21 cellular contexts compared by ENCODE assay signal in the genomic region with DNA sequence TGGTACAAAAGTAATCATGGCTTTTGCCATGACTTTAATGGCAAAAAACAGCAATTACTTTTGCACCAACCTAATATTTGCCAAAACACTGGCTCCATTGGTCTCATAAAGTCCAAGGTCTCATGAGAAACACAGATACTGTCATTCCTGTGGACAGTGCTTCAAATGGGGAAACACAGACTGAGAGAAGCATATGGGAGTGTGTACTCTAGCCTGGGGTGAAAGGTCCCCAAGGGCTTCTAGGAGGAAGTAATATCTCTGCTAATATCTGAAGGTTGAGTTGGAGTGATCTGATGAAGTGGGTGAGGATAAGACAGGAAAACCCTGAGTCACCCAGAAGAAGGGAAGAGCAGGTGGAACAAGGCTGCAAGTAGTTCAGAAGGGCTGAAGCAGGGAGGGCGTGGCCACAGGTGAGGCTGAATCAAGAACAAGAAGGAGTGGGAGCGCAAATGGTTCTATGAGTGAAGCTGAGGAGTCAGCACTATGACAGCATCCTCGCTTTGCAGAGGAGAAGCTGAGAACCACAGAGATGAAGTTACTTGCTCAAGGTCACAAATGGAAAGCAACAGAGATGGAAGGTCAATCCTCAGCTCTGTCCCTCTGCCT.
DNase-seq lines count a peak whose midpoint lies in the region; ATAC-seq, FAIRE-seq and TF ChIP-seq lines count a peak whose summit lies in the region.
"Had no signal": no experiment of that assay in that cellular context is flagged by ENCODE, and none has a peak within 500 bp of the region (broad histone marks: within the 10 kb centered on the region; RNA-seq: fewer than 3 reads in every experiment).

No MANE protein-coding gene starts in this region.

- H3K4me1 ChIP-seq in HepG2 (ENCODE audit: insufficient read depth, low read length) (no peaks in the 10 kb centered on the region), right lobe of liver (no peaks in the 10 kb centered on the region)

- ATAC-seq in HepG2 = no peak
- no peak for ATAC-seq in right lobe of liver
- ATAC-seq in HG03039 (IDR thresholded peaks at IDR 0.05; ENCODE audit: unreplicated experiment) = no peak
- ATAC-seq: GM23338 had no signal

- no peak for FAIRE-seq in HepG2 (lab: Jason Lieb, UNC)
- FAIRE-seq: A204.1, H54 had no signal

- intact Hi-C loops in HepG2 (cut with micrococcal nuclease; ENCODE audit: unreplicated experiment) (no loop called here), right lobe of liver (cut with DNase I) (no loop called here)

- in situ Hi-C loops in HepG2 (cut with HindIII; ENCODE audit: extremely low pct_ligation_motif_present, low pct_unique_long_range_greater_than_20kb) = no loop called here

- TF ChIP-seq EP300 in HepG2 (IDR thresholded peaks at IDR 0.05; ENCODE audit: low read depth in 2 of 2, low read length in 2 of 2) = no peak
- no peak for TF ChIP-seq EP300 in HepG2 (CRISPR knock-in tag; IDR thresholded peaks at IDR 0.05; ENCODE audit: borderline replicate concordance)

- no peak overlapping the region for H3K9ac ChIP-seq in HepG2 (ENCODE audit: insufficient read depth, low read depth, low read length)

- no peak for TF ChIP-seq RAD21 in HepG2 (CRISPR knock-in tag; IDR thresholded peaks at IDR 0.05)

- DNase-seq in HepG2 (ENCODE audit: low spot score) = no peak
- no peak for DNase-seq in right lobe of liver
- DNase-seq in NCI-H69 (lab: John Stamatoyannopoulos, UW) = peak; percentile 55
- DNase-seq in putamen (ENCODE audit: low spot score) = peak; percentile 46
- DNase-seq in HuH-7 (ENCODE audit: low spot score) = no peak
- no peak for DNase-seq in stimulated activated CD4-positive, alpha-beta T cell treated with anti-CD3 and anti-CD28 coated beads, Interleukin-2, amount 100 ng/mL, for 48 hours
- DNase-seq: ACHN; BE2C; C1 segment of cervical spinal cord; CD4-positive, CD25-positive, alpha-beta regulatory T cell; CD8-positive, alpha-beta memory T cell; COR-L47; DMS 273 treated with DMSO at 0.1 percent for 48 hours; DMS79; GF-D8; HCEC 1CT had no signal

- no peaks in the 10 kb centered on the region for H4K20me1 ChIP-seq in HepG2 (ENCODE audit: insufficient read depth, low read length)

- H3K36me3 ChIP-seq in HepG2 (replicated peaks in 1 of 2; ENCODE audit: control insufficient read depth in 1 of 2, insufficient read depth in 2 of 2, low read length in 2 of 2) = no peaks in the 10 kb centered on the region
- H3K36me3 ChIP-seq in right lobe of liver = no peaks in the 10 kb centered on the region

- no peak overlapping the region for H3K27ac ChIP-seq in HepG2 (ENCODE audit: extremely low read length, insufficient read depth, low read length)
- no peak overlapping the region for H3K27ac ChIP-seq in right lobe of liver
- H3K27ac ChIP-seq: HL-60 had no signal

- BruUV-seq in HepG2 (replicated peaks; lab: Mats Ljungman, UMichigan) = no TSS peak

- no peaks in the 10 kb centered on the region for H3K79me2 ChIP-seq in HepG2 (ENCODE audit: insufficient read depth, low read length)

- POLR2A ChIA-PET in HepG2 (lab: Yijun Ruan, JAX) = no interaction called here

- 3% methylated on average over 3 of the region's 3 CpGs for WGBS in HepG2 (ENCODE audit: low lambda C conversion rate)
- WGBS in right lobe of liver (ENCODE audit: insufficient coverage, low coverage, low lambda C conversion rate, missing lambda C conversion rate) = 51% methylated on average over 3 of the region's 3 CpGs

- no peaks in the 10 kb centered on the region for H3K27me3 ChIP-seq in HepG2 (ENCODE audit: control insufficient read depth in 1 of 2, insufficient read depth in 2 of 2, low read length in 2 of 2)
- no peaks in the 10 kb centered on the region for H3K27me3 ChIP-seq in right lobe of liver
- H3K27me3 ChIP-seq: BE2C had no signal

- TF ChIP-seq CTCF in HepG2 (CRISPR knock-in tag; IDR thresholded peaks at IDR 0.05) (no peak), right lobe of liver (IDR thresholded peaks at IDR 0.05) (no peak)

- TF ChIP-seq POLR2A in HepG2 (IDR thresholded peaks at IDR 0.05; ENCODE audit: insufficient read depth in 1 of 2, low read depth in 2 of 2, low read length in 2 of 2) (no peak), right lobe of liver (IDR thresholded peaks at IDR 0.05) (no peak)

- no peak overlapping the region for H3K4me2 ChIP-seq in HepG2 (ENCODE audit: low read depth, low read length)
- H3K4me2 ChIP-seq: GM23338 had no signal

- no peak overlapping the region for H2AFZ ChIP-seq in HepG2 (ENCODE audit: low read length)
- H2AFZ ChIP-seq: GM23338 had no signal

- H3K4me3 ChIP-seq in HepG2 (replicated peaks in 1 of 3; ENCODE audit: insufficient read depth in 1 of 3, low read depth in 2 of 3, low read length in 3 of 3) (no peak overlapping the region), right lobe of liver (no peak overlapping the region)
- H3K4me3 ChIP-seq: GM23338 had no signal

- H3K9me3 ChIP-seq in HepG2 (ENCODE audit: low read length) (no peaks in the 10 kb centered on the region), right lobe of liver (no peaks in the 10 kb centered on the region)
- H3K9me3 ChIP-seq: BE2C had no signal

- CTCF ChIA-PET in HepG2 (lab: Yijun Ruan, JAX; ENCODE audit: low intra/inter-chr PET ratio, low total read pairs) = no interaction called here

TF ChIP-seq in HepG2, 621 proteins besides CTCF, POLR2A, EP300 and RAD21:
- TF ChIP-seq NCOA2 (CRISPR knock-in tag; IDR thresholded peaks at IDR 0.05) (no peak), BHLHE40 (IDR thresholded peaks at IDR 0.05; ENCODE audit: low read length) (no peak), ARHGAP35 (CRISPR knock-in tag; IDR thresholded peaks at IDR 0.05; ENCODE audit: borderline replicate concordance) (no peak), YY1 (IDR thresholded peaks at IDR 0.05; ENCODE audit: insufficient read depth, insufficient replicate concordance, low read depth, low read length) (no peak), ZBTB40 (IDR thresholded peaks at IDR 0.05) (peak; percentile 27; the same call in 1 of the 2 replicates), ZBTB40 (CRISPR knock-in tag; IDR thresholded peaks at IDR 0.05) (no peak), NCOA5 (CRISPR knock-in tag; IDR thresholded peaks at IDR 0.05) (no peak), CEBPG (CRISPR knock-in tag; IDR thresholded peaks at IDR 0.05) (no peak)
TF ChIP-seq in HepG2: peak in this region for 1.

Comparison
In these comparisons a context has a peak if more than half of its experiments do, and no peak if none do; other contexts are left out.
1. DNase-seq: peak in NCI-H69 (single experiment) and putamen (single experiment); none in HepG2 (single experiment), right lobe of liver (0 of 3), HuH-7 (single experiment) and stimulated activated CD4-positive, alpha-beta T cell treated with anti-CD3 and anti-CD28 coated beads, Interleukin-2, amount 100 ng/mL, for 48 hours (0 of 2).